ENCODE assay signal across 18 cellular contexts in the genomic region with DNA sequence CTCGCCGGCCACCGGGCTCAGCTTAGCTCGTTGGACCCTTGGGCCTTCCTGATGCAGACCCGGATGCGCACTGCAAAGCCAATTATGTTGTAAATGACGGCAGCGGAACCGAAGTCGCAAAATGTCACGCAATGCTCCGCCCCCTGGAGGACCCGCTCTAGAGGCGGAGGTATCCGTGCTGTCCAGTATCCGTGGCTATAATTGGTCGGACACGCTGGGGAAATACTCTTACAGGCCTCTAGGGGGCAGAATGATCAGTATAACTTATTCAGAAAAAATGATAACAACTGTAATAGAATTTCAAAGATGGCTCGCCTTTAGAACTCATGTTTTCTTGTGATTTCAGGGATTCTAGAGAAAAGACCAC. TPM values are rescaled to one million over a fixed set of nuclear protein-coding genes. Genes with fewer than 3 reads are reported as not detected.
DNase-seq lines count a peak whose midpoint lies in the region; ATAC-seq and TF ChIP-seq lines count a peak whose summit lies in the region.
"Had no signal": no experiment of that assay in that cellular context is flagged by ENCODE, and none has a peak within 500 bp of the region (broad histone marks: within the 10 kb centered on the region; RNA-seq: fewer than 3 reads in every experiment).

TSS of gene PRR23B (minus strand) at position 59 of the 367 bp plus-strand sequence. CDS start 265 bp downstream, outside the sequence.

- peaks cover 4% of the 10 kb centered on the region for H3K9me3 Mint-ChIP-seq in activated CD8-positive, alpha-beta T cell treated with anti-CD3 and anti-CD28 coated beads for 36 hours
- H3K9me3 Mint-ChIP-seq in activated CD8-positive, alpha-beta T cell treated with anti-CD3 and anti-CD28 coated beads, Interleukin-2, amount 10 ng/mL, durations not matched to agents 7 days and 5 days (ENCODE audit: insufficient read depth): peaks cover 3% of the 10 kb centered on the region
- H3K9me3 Mint-ChIP-seq in type B pancreatic cell: no peaks in the 10 kb centered on the region

- H3K9me3 ChIP-seq in PC-9 (ENCODE audit: insufficient read depth, low read depth) (no peaks in the 10 kb centered on the region), hepatocyte (ENCODE audit: low read depth) (no peaks in the 10 kb centered on the region)

- POLR2A ChIA-PET in activated CD8-positive, alpha-beta T cell treated with anti-CD3 and anti-CD28 coated beads for 36 hours (lab: Charles Lee): no interaction called here
- POLR2A ChIA-PET in activated CD8-positive, alpha-beta T cell treated with anti-CD3 and anti-CD28 coated beads, Interleukin-2, amount 10 ng/mL, durations not matched to agents 7 days and 5 days (lab: Charles Lee): no interaction called here
- POLR2A ChIA-PET in PC-9 (lab: Charles Lee; ENCODE audit: unreplicated experiment): no interaction called here

- H3K4me2 ChIP-seq in PC-9 (no peak within 1 kb of the TSS), hepatocyte (no peak within 1 kb of the TSS)
- H3K4me2 ChIP-seq: smooth muscle cell had no signal

- H2AFZ ChIP-seq in PC-9 (no peak within 1 kb of the TSS), hepatocyte (no peak within 1 kb of the TSS)

- H3K27ac ChIP-seq in PC-9 (no peak within 1 kb of the TSS), hepatocyte (no peak within 1 kb of the TSS)
- H3K27ac ChIP-seq: dorsolateral prefrontal cortex, HL-60 had no signal

- H3K36me3 ChIP-seq in PC-9 (ENCODE audit: low read depth) (no peaks in the 10 kb centered on the region), hepatocyte (replicated peaks; ENCODE audit: insufficient read depth, low read depth) (no peaks in the 10 kb centered on the region)

- H3K27me3 ChIP-seq in PC-9 (ENCODE audit: insufficient read depth, low read depth): no peaks in the 10 kb centered on the region
- H3K27me3 ChIP-seq in hepatocyte: no peaks in the 10 kb centered on the region

- H3K4me1 Mint-ChIP-seq in activated CD8-positive, alpha-beta T cell treated with anti-CD3 and anti-CD28 coated beads for 36 hours (ENCODE audit: low read depth): no peaks in the 10 kb centered on the region
- H3K4me1 Mint-ChIP-seq in activated CD8-positive, alpha-beta T cell treated with anti-CD3 and anti-CD28 coated beads, Interleukin-2, amount 10 ng/mL, durations not matched to agents 7 days and 5 days (ENCODE audit: low read depth): no peaks in the 10 kb centered on the region
- no peaks in the 10 kb centered on the region for H3K4me1 Mint-ChIP-seq in type B pancreatic cell (ENCODE audit: unreplicated experiment)

- no peak within 1 kb of the TSS for H3K27ac Mint-ChIP-seq in activated CD8-positive, alpha-beta T cell treated with anti-CD3 and anti-CD28 coated beads for 36 hours
- H3K27ac Mint-ChIP-seq in activated CD8-positive, alpha-beta T cell treated with anti-CD3 and anti-CD28 coated beads, Interleukin-2, amount 10 ng/mL, durations not matched to agents 7 days and 5 days: no peak within 1 kb of the TSS
- no peak within 1 kb of the TSS for H3K27ac Mint-ChIP-seq in type B pancreatic cell

- H3K9me2 ChIP-seq in PC-9 (ENCODE audit: insufficient read depth) (no peaks in the 10 kb centered on the region), hepatocyte (replicated peaks; ENCODE audit: insufficient read depth) (no peaks in the 10 kb centered on the region)

- intact Hi-C loops in activated CD8-positive, alpha-beta T cell treated with anti-CD3 and anti-CD28 coated beads for 36 hours (cut with micrococcal nuclease): no loop called here
- intact Hi-C loops in PC-9 (cut with micrococcal nuclease; ENCODE audit: unreplicated experiment): no loop called here
- intact Hi-C loops in Right ventricle myocardium inferior (cut with DNase I): no loop called here

- 94% methylated on average over 16 of the region's 19 CpGs for WGBS in hepatocyte (ENCODE audit: low lambda C conversion rate, missing lambda C conversion rate)

- H3K36me3 Mint-ChIP-seq in activated CD8-positive, alpha-beta T cell treated with anti-CD3 and anti-CD28 coated beads for 36 hours (ENCODE audit: low read depth): no peaks in the 10 kb centered on the region
- no peaks in the 10 kb centered on the region for H3K36me3 Mint-ChIP-seq in activated CD8-positive, alpha-beta T cell treated with anti-CD3 and anti-CD28 coated beads, Interleukin-2, amount 10 ng/mL, durations not matched to agents 7 days and 5 days (ENCODE audit: low read depth)
- H3K36me3 Mint-ChIP-seq in type B pancreatic cell: no peaks in the 10 kb centered on the region

- H4K20me1 ChIP-seq in PC-9 (ENCODE audit: insufficient read depth): no peaks in the 10 kb centered on the region
- no peaks in the 10 kb centered on the region for H4K20me1 ChIP-seq in hepatocyte (ENCODE audit: insufficient read depth, poor library complexity, severe bottlenecking)

- no peaks in the 10 kb centered on the region for H3K4me1 ChIP-seq in PC-9 (replicated peaks; ENCODE audit: insufficient read depth)
- no peaks in the 10 kb centered on the region for H3K4me1 ChIP-seq in hepatocyte (ENCODE audit: insufficient read depth)

- H3K4me3 Mint-ChIP-seq in activated CD8-positive, alpha-beta T cell treated with anti-CD3 and anti-CD28 coated beads for 36 hours: no peak within 1 kb of the TSS
- H3K4me3 Mint-ChIP-seq in activated CD8-positive, alpha-beta T cell treated with anti-CD3 and anti-CD28 coated beads, Interleukin-2, amount 10 ng/mL, durations not matched to agents 7 days and 5 days: no peak within 1 kb of the TSS
- no peak within 1 kb of the TSS for H3K4me3 Mint-ChIP-seq in type B pancreatic cell

- no peaks in the 10 kb centered on the region for H3K79me2 ChIP-seq in PC-9 (ENCODE audit: low read depth)
- no peaks in the 10 kb centered on the region for H3K79me2 ChIP-seq in hepatocyte

- no peaks in the 10 kb centered on the region for H3K27me3 Mint-ChIP-seq in activated CD8-positive, alpha-beta T cell treated with anti-CD3 and anti-CD28 coated beads for 36 hours
- H3K27me3 Mint-ChIP-seq in activated CD8-positive, alpha-beta T cell treated with anti-CD3 and anti-CD28 coated beads, Interleukin-2, amount 10 ng/mL, durations not matched to agents 7 days and 5 days (ENCODE audit: low read depth): no peaks in the 10 kb centered on the region
- no peaks in the 10 kb centered on the region for H3K27me3 Mint-ChIP-seq in type B pancreatic cell

- CTCF ChIA-PET in activated CD8-positive, alpha-beta T cell treated with anti-CD3 and anti-CD28 coated beads for 36 hours (lab: Charles Lee): no interaction called here
- CTCF ChIA-PET in activated CD8-positive, alpha-beta T cell treated with anti-CD3 and anti-CD28 coated beads, Interleukin-2, amount 10 ng/mL, durations not matched to agents 7 days and 5 days (lab: Charles Lee): no interaction called here
- CTCF ChIA-PET in PC-9 (lab: Charles Lee): no interaction called here

- no peak for ATAC-seq in activated CD8-positive, alpha-beta T cell treated with anti-CD3 and anti-CD28 coated beads for 36 hours
- ATAC-seq in activated CD8-positive, alpha-beta T cell treated with anti-CD3 and anti-CD28 coated beads, Interleukin-2, amount 10 ng/mL, durations not matched to agents 7 days and 5 days: no peak
- no peak for ATAC-seq in GM21529 (IDR thresholded peaks at IDR 0.05; ENCODE audit: unreplicated experiment)
- ATAC-seq in HG02970 (IDR thresholded peaks at IDR 0.05; ENCODE audit: low FRiP score, unreplicated experiment): no peak
- ATAC-seq in Right ventricle myocardium inferior: no peak

- peak; percentile 16 for TF ChIP-seq CTCF in activated CD8-positive, alpha-beta T cell treated with anti-CD3 and anti-CD28 coated beads for 36 hours (IDR thresholded peaks at IDR 0.05)
- TF ChIP-seq CTCF in PC-9 (conservative IDR thresholded peaks at IDR 0.05): peak; percentile 51
- TF ChIP-seq CTCF in hepatocyte (IDR thresholded peaks at IDR 0.05; ENCODE audit: poor library complexity): peak; percentile 4
- peak; percentile 48 for TF ChIP-seq CTCF in type B pancreatic cell (conservative IDR thresholded peaks at IDR 0.05)

- no TSS peak for BruUV-seq in PC-9 (replicated peaks; lab: Mats Ljungman, UMichigan)

- no peaks in the 10 kb centered on the region for H3F3A ChIP-seq in PC-9 (ENCODE audit: insufficient read depth, low read depth)

- no peak for DNase-seq in activated CD8-positive, alpha-beta T cell treated with anti-CD3 and anti-CD28 coated beads for 36 hours
- DNase-seq in activated CD8-positive, alpha-beta T cell treated with anti-CD3 and anti-CD28 coated beads, Interleukin-2, amount 10 ng/mL, durations not matched to agents 7 days and 5 days: no peak
- DNase-seq in PC-9 (no peak), hepatocyte (ENCODE audit: low spot score) (no peak), type B pancreatic cell (ENCODE audit: extremely low spot score, unreplicated experiment) (no peak), Right ventricle myocardium inferior (ENCODE audit: missing footprints) (no peak)
- DNase-seq: activated gamma-delta T cell, dorsolateral prefrontal cortex, GOT3, NCI-H1930, NCI-H526 treated with DMSO at 0.1 percent for 48 hours, nucleus accumbens had no signal

- no peak within 1 kb of the TSS for H3K4me3 ChIP-seq in PC-9
- H3K4me3 ChIP-seq in hepatocyte: no peak within 1 kb of the TSS
- H3K4me3 ChIP-seq: dorsolateral prefrontal cortex, smooth muscle cell had no signal

RNA-seq across cellular contexts. Expression of gene PRR23B, which starts in this region (rescaled TPM):
- total RNA-seq in activated CD8-positive, alpha-beta T cell treated with anti-CD3 and anti-CD28 coated beads for 36 hours: not detected
- total RNA-seq in activated CD8-positive, alpha-beta T cell treated with anti-CD3 and anti-CD28 coated beads, Interleukin-2, amount 10 ng/mL, durations not matched to agents 7 days and 5 days: not detected
- total RNA-seq in PC-9 (2021) (not detected in 2 replicates), hepatocyte (not detected in 2 replicates), type B pancreatic cell (ENCODE audit: low replicate concordance) (not detected in 2 replicates), Right ventricle myocardium inferior (not detected)
- not detected in 2 replicates for polyA plus RNA-seq in hepatocyte
- total RNA-seq: dorsolateral prefrontal cortex, mesenteric fat pad, smooth muscle cell had no signal
- polyA plus RNA-seq: AG04450, smooth muscle cell had no signal
